Comparison of ENCODE assay signal across 31 cellular contexts in the genomic region with DNA sequence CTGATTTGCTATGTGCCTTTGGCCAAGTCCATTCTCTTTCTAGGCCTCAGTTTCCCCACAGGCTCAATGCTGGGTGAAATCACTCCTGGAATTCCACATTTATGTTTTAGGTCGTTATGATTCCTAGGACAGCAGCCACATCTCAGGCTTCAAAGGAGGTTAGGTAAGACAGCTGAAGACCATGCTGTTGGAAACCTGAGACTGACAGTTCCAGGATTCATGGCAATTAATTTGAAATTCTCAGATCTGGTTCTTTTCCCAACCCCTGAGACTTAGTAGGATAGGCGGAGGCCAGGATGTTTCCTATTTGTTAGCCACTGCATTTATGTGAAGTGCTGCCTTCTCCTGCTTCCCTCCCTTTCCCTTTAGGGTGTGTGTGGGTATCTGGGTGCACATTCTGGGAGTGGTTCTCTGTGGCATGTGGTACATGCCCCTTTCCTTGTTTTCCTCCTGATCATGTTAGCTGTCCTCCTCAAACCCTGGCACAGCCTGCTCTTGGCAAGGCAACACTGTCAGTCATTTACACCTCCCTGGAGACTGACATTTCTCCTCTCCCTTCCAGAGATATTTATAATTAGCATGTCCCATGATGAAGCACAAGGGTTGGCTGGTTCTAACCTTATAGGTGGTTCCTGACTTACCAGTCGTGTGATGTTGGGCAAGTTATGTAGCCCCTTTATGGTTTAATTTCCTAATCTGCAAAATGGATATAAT.
"Had no signal": no experiment of that assay in that cellular context is flagged by ENCODE, and none has a peak within 500 bp of the region (broad histone marks: within the 10 kb centered on the region; RNA-seq: fewer than 3 reads in every experiment).

No MANE protein-coding gene starts in this region.

- H3K36me3 ChIP-seq: ascending aorta, breast epithelium, cardiac muscle cell, colonic mucosa, gastroesophageal sphincter, heart right ventricle, WERI-Rb-1 had no signal

- ATAC-seq: activated CD4-positive, CD25-positive, alpha-beta regulatory T cell treated with anti-CD3 and anti-CD28 coated beads, Interleukin-2, amount 50 U/mL, for 24 hours; activated CD8-positive, alpha-beta memory T cell treated with anti-CD3 and anti-CD28 coated beads, Interleukin-2, amount 10 ng/mL, durations not matched to agents 7 days and 5 days; activated CD8-positive, alpha-beta T cell treated with anti-CD3 and anti-CD28 coated beads, Interleukin-2, amount 10 ng/mL, durations not matched to agents 7 days and 5 days; activated naive CD8-positive, alpha-beta T cell treated with anti-CD3 and anti-CD28 coated beads, Interleukin-2, amount 50 U/mL, for 24 hours; esophagus mucosa; gastroesophageal sphincter; heart right ventricle; T-helper 17 cell had no signal

- H3K4me3 ChIP-seq: ascending aorta, breast epithelium, cardiac muscle cell, colonic mucosa, dorsolateral prefrontal cortex, gastroesophageal sphincter, heart right ventricle had no signal

- H3K4me1 ChIP-seq: ascending aorta, breast epithelium, colonic mucosa, gastroesophageal sphincter, heart right ventricle had no signal

- H3K27ac ChIP-seq: ascending aorta, breast epithelium, cardiac muscle cell, colonic mucosa, dorsolateral prefrontal cortex, gastroesophageal sphincter, heart right ventricle, WERI-Rb-1 had no signal

- H3K9me3 ChIP-seq: ascending aorta, breast epithelium, colonic mucosa, gastroesophageal sphincter had no signal

- H3K27me3 ChIP-seq: ascending aorta, cardiac muscle cell, colonic mucosa, dorsolateral prefrontal cortex had no signal

- DNase-seq: activated B cell treated with CpG ODN at 0.5 μM for 24 hours; activated CD4-positive, alpha-beta memory T cell treated with anti-CD3 and anti-CD28 coated beads for 36 hours; activated CD4-positive, alpha-beta T cell treated with anti-CD3 and anti-CD28 coated beads for 48 hours; activated CD4-positive, alpha-beta T cell treated with anti-CD3 and anti-CD28 coated beads, Interleukin-2, amount 50 U/mL, for 1 hour; activated CD8-positive, alpha-beta memory T cell treated with anti-CD3 and anti-CD28 coated beads, Interleukin-2, amount 10 ng/mL, durations not matched to agents 7 days and 5 days; activated CD8-positive, alpha-beta memory T cell treated with anti-CD3 and anti-CD28 coated beads, Interleukin-2, amount 50 U/mL, for 4 hours; activated CD8-positive, alpha-beta T cell treated with anti-CD3 and anti-CD28 coated beads, Interleukin-2, amount 10 ng/mL, durations not matched to agents 7 days and 5 days; activated effector memory CD4-positive, alpha-beta T cell treated with anti-CD3 and anti-CD28 coated beads, Interleukin-2, amount 50 U/mL, for 16 hours; activated naive CD4-positive, alpha-beta T cell treated with anti-CD3 and anti-CD28 coated beads for 36 hours; activated naive CD8-positive, alpha-beta T cell treated with anti-CD3 and anti-CD28 coated beads for 36 hours; activated naive CD8-positive, alpha-beta T cell treated with anti-CD3 and anti-CD28 coated beads, Interleukin-2, amount 50 U/mL, for 24 hours; activated T-cell treated with anti-CD3 and anti-CD28 coated beads, Interleukin-2, amount 50 U/mL, for 1 hour; activated T-cell treated with anti-CD3 and anti-CD28 coated beads, Interleukin-2, amount 50 U/mL, for 48 hours; central memory CD4-positive, alpha-beta T cell; cerebellar nuclear complex; colonic mucosa; dorsolateral prefrontal cortex; effector memory CD4-positive, alpha-beta T cell; endodermal cell; foreskin melanocyte; heart right ventricle; T-helper 1 cell; T-helper 17 cell; T1000 had no signal
